Comparison of ENCODE assay signal across 26 cellular contexts in the genomic region with DNA sequence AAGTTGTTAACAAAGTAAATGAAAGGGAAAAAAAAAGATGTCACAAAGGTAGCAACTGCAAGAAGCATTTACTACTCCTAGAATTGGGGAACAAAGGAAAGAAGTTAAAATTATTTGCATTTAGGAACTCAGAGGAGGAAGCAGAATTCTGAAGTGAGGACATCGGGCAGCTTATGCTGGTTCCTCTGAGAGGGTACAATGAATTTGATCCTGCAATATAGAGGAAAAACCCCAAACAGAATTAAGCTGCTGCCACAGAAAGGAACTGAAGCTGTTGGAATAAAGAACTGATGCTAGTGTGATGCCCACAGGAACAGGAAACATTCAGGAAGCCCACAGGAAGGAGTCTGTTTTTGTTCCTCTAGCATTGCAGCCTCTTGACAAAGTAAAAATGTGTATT.
"Had no signal": no experiment of that assay in that cellular context is flagged by ENCODE, and none has a peak within 500 bp of the region (broad histone marks: within the 10 kb centered on the region; RNA-seq: fewer than 3 reads in every experiment).

No MANE protein-coding gene starts in this region.

- H3K4me1 ChIP-seq: body of pancreas, gastrocnemius medialis, left lung, lower lobe of right lung, uterus had no signal

- H3K36me3 Mint-ChIP-seq: activated naive CD8-positive, alpha-beta T cell treated with anti-CD3 and anti-CD28 coated beads for 36 hours had no signal

- H3K27ac Mint-ChIP-seq: activated naive CD4-positive, alpha-beta T cell treated with anti-CD3 and anti-CD28 coated beads for 36 hours; activated naive CD8-positive, alpha-beta T cell treated with anti-CD3 and anti-CD28 coated beads for 36 hours; nephron had no signal

- H3K9me3 ChIP-seq: gastrocnemius medialis, mucosa of descending colon had no signal

- H3K4me3 ChIP-seq: adrenal gland, body of pancreas, gastrocnemius medialis, left lung, lower lobe of right lung, mucosa of descending colon, spleen, thoracic aorta, uterus had no signal

- ATAC-seq: body of pancreas; gastrocnemius medialis; left lung; lower lobe of right lung; mucosa of descending colon; right cardiac atrium; stimulated activated naive CD8-positive, alpha-beta T cell treated with anti-CD3 and anti-CD28 coated beads, Interleukin-15, Interleukin-2, amounts not matched to agents 100 U/mL and 50 U/mL, for 24 hours had no signal

- H3K4me3 Mint-ChIP-seq: activated naive CD4-positive, alpha-beta T cell treated with anti-CD3 and anti-CD28 coated beads for 36 hours; activated naive CD8-positive, alpha-beta T cell treated with anti-CD3 and anti-CD28 coated beads for 36 hours; nephron had no signal

- H3K4me1 Mint-ChIP-seq: nephron had no signal

- H3K27me3 ChIP-seq: adrenal gland, gastrocnemius medialis, uterus had no signal

- H3K36me3 ChIP-seq: adrenal gland, gastrocnemius medialis, left lung, lower lobe of right lung, spleen, thoracic aorta, uterus had no signal

- DNase-seq: activated CD4-positive, alpha-beta T cell treated with anti-CD3 and anti-CD28 coated beads for 4 hours; activated CD4-positive, alpha-beta T cell treated with anti-CD3 and anti-CD28 coated beads, Interleukin-2, amount 50 U/mL, for 4 hours; activated effector memory CD4-positive, alpha-beta T cell treated with Interleukin-2 at 50 U/mL for 16 hours; activated naive CD4-positive, alpha-beta T cell treated with anti-CD3 and anti-CD28 coated beads for 36 hours; activated naive CD8-positive, alpha-beta T cell treated with anti-CD3 and anti-CD28 coated beads for 36 hours; adrenal gland; aorta; body of pancreas; dermis blood vessel endothelial cell; effector CD4-positive, alpha-beta T cell; gastrocnemius medialis; glutamatergic neuron; left lung; lower lobe of right lung; mesenchymal stem cell; mucosa of descending colon; posterior cingulate gyrus; right cardiac atrium; spleen; stimulated activated CD4-positive, alpha-beta T cell treated with anti-CD3 and anti-CD28 coated beads, Interleukin-2, amount 100 ng/mL, for 48 hours; stimulated activated naive CD8-positive, alpha-beta T cell treated with anti-CD3 and anti-CD28 coated beads, Interleukin-15, Interleukin-2, amounts not matched to agents 100 U/mL and 50 U/mL, for 24 hours; trophoblast cell; uterus had no signal

- H3K27ac ChIP-seq: adrenal gland, body of pancreas, gastrocnemius medialis, left lung, lower lobe of right lung, spleen, thoracic aorta, uterus, VCaP had no signal
